8 cellular contexts compared by ENCODE assay signal in the genomic region with DNA sequence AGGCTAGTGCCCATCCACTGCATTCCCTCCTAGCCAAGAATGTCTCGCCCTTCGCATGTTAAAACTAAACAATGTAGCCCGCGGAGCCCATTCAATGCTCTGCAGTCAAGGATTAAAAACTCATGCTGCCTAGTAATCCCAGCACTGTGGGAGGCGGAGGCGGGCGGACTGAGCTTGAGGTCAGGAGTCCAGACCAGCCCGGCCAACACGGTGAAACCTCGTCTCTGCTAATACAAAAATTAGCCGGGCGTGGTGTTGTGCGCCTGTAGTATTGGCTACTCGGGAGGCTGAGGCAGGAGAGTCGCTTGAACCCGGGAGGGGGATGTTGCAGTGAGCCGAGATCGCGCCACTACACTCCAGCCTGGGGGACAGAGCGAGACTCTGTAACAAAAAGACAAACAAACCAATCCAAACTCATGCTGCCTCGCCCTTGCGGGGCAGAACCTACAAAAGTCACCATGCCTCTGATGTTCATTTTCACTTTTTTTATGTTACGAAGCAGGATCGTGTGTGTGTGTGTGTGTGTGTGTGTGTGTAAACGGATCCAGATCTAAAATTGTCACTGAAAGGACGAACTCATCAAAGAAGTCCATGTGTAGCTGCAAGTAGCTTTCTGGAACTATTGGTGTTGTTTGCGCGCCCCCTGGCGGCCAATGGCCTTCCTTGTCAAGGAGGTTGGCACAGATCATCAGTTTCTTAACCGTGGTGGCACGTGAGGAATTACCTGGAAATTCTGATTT. TPM values are rescaled to one million over a fixed set of nuclear protein-coding genes. Genes with fewer than 3 reads are reported as not detected.
DNase-seq lines count a peak whose midpoint lies in the region; ATAC-seq and TF ChIP-seq lines count a peak whose summit lies in the region.

No MANE protein-coding gene starts in this region.

- H3K27me3 Mint-ChIP-seq in T-cell: peaks cover 18 to 20% of the 10 kb centered on the region in 2 donors

- intact Hi-C loops in adrenal gland (cut with DNase I) (loop anchor here (2.0 to 5.0 kb wide), 5 partner anchors 93 to 323 kb away; no protein-coding TSS in a partner anchor), heart right ventricle (cut with DNase I) (loop anchor here (1.0 to 10.0 kb wide), 15 partner anchors 49 to 325 kb away; a partner anchor contains a TSS), tibial artery (cut with DNase I; ENCODE audit: low total_unique reads) (loop anchor here (2.0 to 10.0 kb wide), 3 partner anchors 91 to 313 kb away; no protein-coding TSS in a partner anchor)

- no peak overlapping the region for H2AK5ac ChIP-seq in trophoblast cell (ENCODE audit: low read length)

- H3K36me3 Mint-ChIP-seq in T-cell: no peaks in the 10 kb centered on the region

- ATAC-seq in T-cell (replicated peaks in 1 of 4) (peak; percentile 73 to 86 (median 80)), heart right ventricle (peak; percentile 90 to 98 (median 96)), GM21737 (IDR thresholded peaks at IDR 0.05; ENCODE audit: unreplicated experiment) (no peak)

- H3K9me3 Mint-ChIP-seq in T-cell: no peaks in the 10 kb centered on the region

- TF ChIP-seq CTCF in GM10248 (IDR thresholded peaks at IDR 0.05; ENCODE audit: control extremely low read depth, extremely low read depth, low read depth, missing control alignments): peak; percentile 81
- peak; percentile 85 to 97 (median 93) for TF ChIP-seq CTCF in adrenal gland (IDR thresholded peaks at IDR 0.05)
- peak; percentile 79 to 93 (median 87) for TF ChIP-seq CTCF in heart right ventricle (IDR thresholded peaks at IDR 0.05)
- peak; percentile 82 to 94 for TF ChIP-seq CTCF in tibial artery (IDR thresholded peaks at IDR 0.05)

- no peak overlapping the region for H4K8ac ChIP-seq in trophoblast cell (ENCODE audit: low read depth, low read length)

- CTCF ChIA-PET in GM10248 (lab: Yijun Ruan, JAX): interaction anchor here (0.7 to 5.0 kb wide), 39 partner anchors 8 to 569 kb away, joined by 3 to 67 read pairs (median 7); no protein-coding TSS in a partner anchor
- CTCF ChIA-PET in T-cell (lab: Charles Lee): interaction anchor here (0.5 to 3.0 kb wide), 27 partner anchors 11 to 1922 kb away, joined by 3 to 30 read pairs (median 4); no protein-coding TSS in a partner anchor

- H2BK12ac ChIP-seq in trophoblast cell (ENCODE audit: low read length): no peak overlapping the region

- no peaks in the 10 kb centered on the region for H3K79me1 ChIP-seq in trophoblast cell (ENCODE audit: low read length)

- no peak overlapping the region for H3K18ac ChIP-seq in trophoblast cell (ENCODE audit: low read length)

- H3K4ac ChIP-seq in trophoblast cell (ENCODE audit: low read depth, low read length): no peak overlapping the region

- POLR2A ChIA-PET in GM10248 (lab: Yijun Ruan, JAX): no interaction called here
- POLR2A ChIA-PET in T-cell (lab: Charles Lee): no interaction called here

- no peak overlapping the region for H3K4me3 Mint-ChIP-seq in T-cell

- H3K36me3 ChIP-seq in adrenal gland (replicated peaks in 1 of 2) (no peaks in the 10 kb centered on the region), heart right ventricle (no peaks in the 10 kb centered on the region), trophoblast cell (ENCODE audit: control insufficient read depth in 1 of 2, insufficient read depth in 2 of 2, low read length in 2 of 2) (no peaks in the 10 kb centered on the region), tibial artery (no peaks in the 10 kb centered on the region)

- WGBS in adrenal gland, 4 donors: 15 to 17% (median 17%) methylated on average over 28 to 31 of the region's 31 CpGs
- WGBS in heart right ventricle, 2 donors: 11 to 13% methylated on average over 31 of the region's 31 CpGs
- WGBS in trophoblast cell (ENCODE audit: extremely low coverage, insufficient coverage, insufficient read length): no CpG with 5 or more reads among the region's 31 CpGs

- peak overlapping the region; percentile 24 for H2AFZ ChIP-seq in trophoblast cell (ENCODE audit: insufficient read depth, low read length, poor library complexity)

- H3K27me3 ChIP-seq in adrenal gland (no peaks in the 10 kb centered on the region), heart right ventricle (peaks cover 0 to 18% (median 0%) of the 10 kb centered on the region in 7 donors), trophoblast cell (ENCODE audit: insufficient read depth, low read length) (peaks cover 2% of the 10 kb centered on the region), tibial artery (peaks cover 0 to 16% of the 10 kb centered on the region in 2 donors)

- no peak overlapping the region for H4K91ac ChIP-seq in trophoblast cell (ENCODE audit: low read depth, low read length)

- no peak overlapping the region for H4K12ac ChIP-seq in trophoblast cell (ENCODE audit: low read depth, low read length)

- H3K27ac ChIP-seq in adrenal gland (no peak overlapping the region), heart right ventricle (no peak overlapping the region), trophoblast cell (ENCODE audit: low read depth, low read length) (no peak overlapping the region), tibial artery (no peak overlapping the region)

- H3K4me3 ChIP-seq in adrenal gland (peak overlapping the region in 1 of 4 donors; percentile 33), heart right ventricle (peak overlapping the region in 9 of 10 donors; percentile 11 to 54 (median 45)), trophoblast cell (ENCODE audit: low read depth, low read length) (no peak overlapping the region), tibial artery (peak overlapping the region; percentile 29 to 49)

- H2BK5ac ChIP-seq in trophoblast cell (ENCODE audit: low read depth, low read length, poor library complexity): no peak overlapping the region

- H3K9me3 ChIP-seq in adrenal gland (replicated peaks in 1 of 3) (no peaks in the 10 kb centered on the region), heart right ventricle (no peaks in the 10 kb centered on the region), trophoblast cell (ENCODE audit: insufficient read depth, low read depth, low read length) (no peaks in the 10 kb centered on the region), tibial artery (no peaks in the 10 kb centered on the region)

- H3K4me2 ChIP-seq in trophoblast cell (ENCODE audit: low read length): peak overlapping the region; percentile 79

- no peak overlapping the region for H3K27ac Mint-ChIP-seq in T-cell

- H3K14ac ChIP-seq in trophoblast cell (ENCODE audit: low read length): no peak overlapping the region

- peaks cover 0 to 5% (median 3%) of the 10 kb centered on the region in 3 donors for H3K4me1 Mint-ChIP-seq in T-cell

- no peak overlapping the region for H2BK120ac ChIP-seq in trophoblast cell (ENCODE audit: insufficient read depth, low read length, poor library complexity)

- H3K4me1 ChIP-seq in adrenal gland (replicated peaks in 1 of 2) (no peaks in the 10 kb centered on the region), heart right ventricle (peaks cover 0 to 10% (median 0%) of the 10 kb centered on the region in 9 donors), trophoblast cell (ENCODE audit: control insufficient read depth in 1 of 2, insufficient read depth in 2 of 2, low read length in 2 of 2) (peaks cover 3 to 4% of the 10 kb centered on the region in 2 experiments), tibial artery (peaks cover 0 to 8% (median 4%) of the 10 kb centered on the region in 4 donors)

- H3K23ac ChIP-seq in trophoblast cell (ENCODE audit: low read length): no peak overlapping the region

- DNase-seq in GM10248 (ENCODE audit: extremely low spot score) (peak; percentile 84), NCI-H1436 (lab: John Stamatoyannopoulos, UW) (peak; percentile 80), T-cell (peak; percentile 73 to 95 (median 89)), adrenal gland (peak; percentile 88 to 97 (median 92)), heart right ventricle (peak; percentile 92), trophoblast cell (peak; percentile 90 to 98), tibial artery (peak; percentile 93)

- no peak for TF ChIP-seq POLR2A in adrenal gland (IDR thresholded peaks at IDR 0.05)

- H3K79me2 ChIP-seq in trophoblast cell (ENCODE audit: control insufficient read depth, insufficient read depth, low read length, poor library complexity): no peaks in the 10 kb centered on the region

- H3K9ac ChIP-seq in trophoblast cell (ENCODE audit: low read length): no peak overlapping the region

RNA-seq across cellular contexts. Expression of a gene that starts 54.8 kb away (rescaled TPM):
- total RNA-seq in T-cell (under 1 TPM in 2 of 5 donors, not detected in 3; 0.33 to 0.64 TPM), adrenal gland (10 to 100 TPM in 1 of 8 donors, 1 to 10 TPM in 7; 1.6 to 16.5 (median 4.1) TPM), heart right ventricle (10 to 100 TPM in 1 of 10 donors, 1 to 10 TPM in 9; 1.0 to 10.5 (median 4.9) TPM)
- polyA plus RNA-seq in adrenal gland (10 to 100 TPM in 1 of 3 donors, 1 to 10 TPM in 2; 1.9 to 10.1 (median 5.2) TPM), heart right ventricle (1 to 10 TPM; 4.2 to 5.3 TPM)
- polyA plus RNA-seq in trophoblast cell (2013): not detected in 2 replicates

RNA-seq across cellular contexts. Expression of a gene that starts 54.9 kb away (rescaled TPM):
- total RNA-seq in T-cell (100 to 1,000 TPM in 4 of 5 donors, 10 to 100 TPM in 1; 93.2 to 123 (median 116) TPM), adrenal gland (10 to 100 TPM; 45.5 to 92.5 (median 76.8) TPM), heart right ventricle (100 to 1,000 TPM; 122 to 201 (median 152) TPM)
- polyA plus RNA-seq in adrenal gland (100 to 1,000 TPM in 1 of 3 donors, 10 to 100 TPM in 2; 44.5 to 170 (median 97.3) TPM), heart right ventricle (100 to 1,000 TPM in 1 of 2 donors, 10 to 100 TPM in 1; 87.3 to 141 TPM)
- polyA plus RNA-seq in trophoblast cell (2013): 247 and 258 TPM in 2 replicates
